Comparison of ENCODE assay signal across 10 cellular contexts in genomic region chr13:50358221-50358620, GRCh38.
A peak's percentile ranks its signal among the peaks of the same experiment; 100 is the strongest.
DNase-seq lines count a peak whose midpoint lies in the region; ATAC-seq and TF ChIP-seq lines count a peak whose summit lies in the region.
"Had no signal": no experiment of that assay in that cellular context is flagged by ENCODE, and none has a peak within 500 bp of the region (broad histone marks: within the 10 kb centered on the region; RNA-seq: fewer than 3 reads in every experiment).

No MANE protein-coding gene starts in this region.

- H2AFZ ChIP-seq in OCI-LY1 (ENCODE audit: low read length) = no peak overlapping the region

- H3K79me2 ChIP-seq in OCI-LY1 (ENCODE audit: insufficient read depth, low read length) = no peaks in the 10 kb centered on the region

- H3K27ac Mint-ChIP-seq in effector memory CD8-positive, alpha-beta T cell = peak overlapping the region; percentile 44 to 71
- peak overlapping the region; percentile 94 to 97 (median 94) for H3K27ac Mint-ChIP-seq in nephron
- H3K27ac Mint-ChIP-seq in activated naive CD8-positive, alpha-beta T cell treated with anti-CD3 and anti-CD28 coated beads for 36 hours = no peak overlapping the region

- H3K9me2 ChIP-seq in OCI-LY1 (ENCODE audit: low read depth, low read length) = no peaks in the 10 kb centered on the region

- H3K4me2 ChIP-seq in OCI-LY1 (ENCODE audit: low read length) = peak overlapping the region; percentile 13; the same call in 1 of the 2 replicates

- H3K27ac ChIP-seq in 22Rv1 = peak overlapping the region; percentile 95
- H3K27ac ChIP-seq in OCI-LY1 (ENCODE audit: low read depth, low read length, poor library complexity, severe bottlenecking) = peak overlapping the region; percentile 86

- no peaks in the 10 kb centered on the region for H4K20me1 ChIP-seq in OCI-LY1 (ENCODE audit: insufficient read depth, low read length)

- no peaks in the 10 kb centered on the region for H3K27me3 ChIP-seq in OCI-LY1 (ENCODE audit: insufficient read depth, low read length)

- H3K36me3 ChIP-seq in OCI-LY1 (ENCODE audit: insufficient read depth, low read length) = no peaks in the 10 kb centered on the region

- peaks cover 33 to 46% of the 10 kb centered on the region in 2 donors for H3K4me1 Mint-ChIP-seq in effector memory CD8-positive, alpha-beta T cell (ENCODE audit: low read depth in 2 of 2)
- H3K4me1 Mint-ChIP-seq in nephron = peaks cover 57% of the 10 kb centered on the region
- H3K4me1 Mint-ChIP-seq in activated naive CD8-positive, alpha-beta T cell treated with anti-CD3 and anti-CD28 coated beads for 36 hours = peaks cover 30% of the 10 kb centered on the region

- H3K4me1 ChIP-seq in OCI-LY1 (ENCODE audit: insufficient read depth, low read length, severe bottlenecking) = peaks cover 81% of the 10 kb centered on the region

- DNase-seq in effector memory CD8-positive, alpha-beta T cell = no peak
- DNase-seq in NCI-H2081 treated with DMSO at 0.1 percent for 48 hours (lab: John Stamatoyannopoulos, UW) (no peak), mucosa of gallbladder (ENCODE audit: low spot score) (no peak)
- no peak for DNase-seq in activated naive CD8-positive, alpha-beta T cell treated with anti-CD3 and anti-CD28 coated beads for 36 hours
- DNase-seq: activated gamma-delta T cell; stimulated activated CD4-positive, alpha-beta T cell treated with anti-CD3 and anti-CD28 coated beads, Interleukin-2, amount 100 ng/mL, for 48 hours had no signal

- peak overlapping the region; percentile 40 for H3K9ac ChIP-seq in OCI-LY1 (ENCODE audit: low read length)

- H3K9me3 ChIP-seq in OCI-LY1 (ENCODE audit: low read length) = no peaks in the 10 kb centered on the region

- H3K27me3 Mint-ChIP-seq in effector memory CD8-positive, alpha-beta T cell = no peaks in the 10 kb centered on the region
- H3K27me3 Mint-ChIP-seq in nephron (ENCODE audit: low read depth) = no peaks in the 10 kb centered on the region
- no peaks in the 10 kb centered on the region for H3K27me3 Mint-ChIP-seq in activated naive CD8-positive, alpha-beta T cell treated with anti-CD3 and anti-CD28 coated beads for 36 hours

- ATAC-seq in effector memory CD8-positive, alpha-beta T cell (replicated peaks) = no peak
- no peak for ATAC-seq in HG03520 (IDR thresholded peaks at IDR 0.05; ENCODE audit: unreplicated experiment)

- TF ChIP-seq CTCF in 22Rv1 (IDR thresholded peaks at IDR 0.05) (no peak), OCI-LY1 (IDR thresholded peaks at IDR 0.05; ENCODE audit: low read length) (no peak), nephron (IDR thresholded peaks at IDR 0.05; ENCODE audit: unreplicated experiment in 3 of 3) (no peak)

- H3K4me3 ChIP-seq in OCI-LY1 (ENCODE audit: low read depth, low read length, poor library complexity, severe bottlenecking) = no peak overlapping the region

- H3K36me3 Mint-ChIP-seq in effector memory CD8-positive, alpha-beta T cell (ENCODE audit: insufficient read depth) = peaks cover 3% of the 10 kb centered on the region
- no peaks in the 10 kb centered on the region for H3K36me3 Mint-ChIP-seq in nephron (ENCODE audit: low read depth)
- no peaks in the 10 kb centered on the region for H3K36me3 Mint-ChIP-seq in activated naive CD8-positive, alpha-beta T cell treated with anti-CD3 and anti-CD28 coated beads for 36 hours

- no peak overlapping the region for H3K4me3 Mint-ChIP-seq in effector memory CD8-positive, alpha-beta T cell
- H3K4me3 Mint-ChIP-seq in nephron = no peak overlapping the region
- H3K4me3 Mint-ChIP-seq in activated naive CD8-positive, alpha-beta T cell treated with anti-CD3 and anti-CD28 coated beads for 36 hours = no peak overlapping the region

- no peaks in the 10 kb centered on the region for H3F3A ChIP-seq in OCI-LY1 (ENCODE audit: insufficient read depth, low read length)

- no peaks in the 10 kb centered on the region for H3K9me3 Mint-ChIP-seq in effector memory CD8-positive, alpha-beta T cell
- H3K9me3 Mint-ChIP-seq in nephron = no peaks in the 10 kb centered on the region
- H3K9me3 Mint-ChIP-seq in activated naive CD8-positive, alpha-beta T cell treated with anti-CD3 and anti-CD28 coated beads for 36 hours = no peaks in the 10 kb centered on the region
